15 cellular contexts compared by ENCODE assay signal in genomic region chr11:24738972-24739371, GRCh38.
"Had no signal": no experiment of that assay in that cellular context is flagged by ENCODE, and none has a peak within 500 bp of the region (broad histone marks: within the 10 kb centered on the region; RNA-seq: fewer than 3 reads in every experiment).

No MANE protein-coding gene starts in this region.

- DNase-seq: activated CD4-positive, alpha-beta T cell treated with anti-CD3 and anti-CD28 coated beads for 48 hours; activated naive CD4-positive, alpha-beta T cell treated with Interleukin-2 at 50 U/mL for 16 hours; activated naive CD8-positive, alpha-beta T cell treated with anti-CD3 and anti-CD28 coated beads, Interleukin-2, amount 50 U/mL, for 24 hours; dorsolateral prefrontal cortex; glutamatergic neuron; immature natural killer cell; left cardiac atrium; lower lobe of right lung; midbrain; retina; stimulated activated CD4-positive, alpha-beta T cell treated with anti-CD3 and anti-CD28 coated beads, Interleukin-15, amount 100 ng/mL, for 24 hours; stimulated activated CD4-positive, alpha-beta T cell treated with anti-CD3 and anti-CD28 coated beads, Interleukin-4, amount 100 ng/mL, for 24 hours; stimulated activated naive CD8-positive, alpha-beta T cell treated with anti-CD3 and anti-CD28 coated beads, Interleukin-15, amount 100 ng/mL, for 72 hours; WERI-Rb-1 had no signal

- FAIRE-seq: endometrium had no signal

- ATAC-seq: activated naive CD8-positive, alpha-beta T cell treated with anti-CD3 and anti-CD28 coated beads, Interleukin-2, amount 50 U/mL, for 24 hours; left cardiac atrium; lower lobe of right lung; stimulated activated naive CD8-positive, alpha-beta T cell treated with anti-CD3 and anti-CD28 coated beads, Interleukin-15, amount 100 ng/mL, for 72 hours had no signal
